Comparison of ENCODE assay signal across 2 cellular contexts in the genomic region with DNA sequence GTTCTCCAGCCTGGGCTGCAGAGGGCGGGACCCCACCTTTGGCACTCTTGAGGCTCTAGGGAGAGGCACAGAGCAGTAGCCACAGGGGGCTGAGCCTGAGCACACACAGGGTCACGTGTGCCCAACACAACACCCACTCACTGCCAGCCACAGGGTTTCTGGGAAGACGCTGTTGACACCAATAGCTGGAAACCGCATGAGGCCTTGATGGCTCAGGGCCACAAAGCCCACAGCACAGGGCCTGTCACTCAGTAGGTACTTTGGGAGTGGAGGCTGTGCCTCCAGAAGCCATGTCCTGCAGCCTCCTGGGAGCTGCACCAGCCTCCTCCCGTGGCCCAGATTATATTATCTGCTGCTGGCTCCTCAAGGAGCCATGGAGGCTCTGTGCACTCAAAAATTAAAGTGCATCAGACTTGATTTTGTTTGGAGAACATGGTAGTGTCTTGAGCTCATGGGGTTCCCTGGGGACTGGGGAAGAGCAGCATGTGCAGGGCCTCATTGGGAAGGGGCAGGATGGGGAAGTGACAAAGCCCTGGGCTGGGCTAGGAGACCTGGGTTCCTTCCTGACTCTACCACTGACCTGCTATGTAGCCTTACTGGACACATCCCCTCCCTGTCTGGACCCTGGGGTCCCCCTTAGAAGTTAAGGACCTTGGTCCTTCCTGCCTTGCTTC.
TF ChIP-seq lines count a peak whose summit lies in the region.

No MANE protein-coding gene starts in this region.

TF ChIP-seq in HEK293, 187 proteins besides CTCF, POLR2A, EP300 and RAD21 (continued from another document):
- no peak for TF ChIP-seq ZFP3 (tag by site-specific recombination; IDR thresholded peaks at IDR 0.05; ENCODE audit: low read depth)
- TF ChIP-seq ZSCAN16 (tag by site-specific recombination; IDR thresholded peaks at IDR 0.05) = peak; percentile 93
- peak; percentile 72 for TF ChIP-seq ZBTB8A (tag by site-specific recombination; IDR thresholded peaks at IDR 0.05)
- TF ChIP-seq ZIC2 (tag by site-specific recombination; IDR thresholded peaks at IDR 0.05) = peak; percentile 98
- peak; percentile 94 for TF ChIP-seq ZSCAN30 (tag by site-specific recombination; IDR thresholded peaks at IDR 0.05)
- no peak for TF ChIP-seq ZNF37A (tag by site-specific recombination; IDR thresholded peaks at IDR 0.05)
- no peak for TF ChIP-seq ZNF221 (tag by site-specific recombination; IDR thresholded peaks at IDR 0.05; ENCODE audit: borderline replicate concordance)
- TF ChIP-seq ZNF791 (tag by site-specific recombination; IDR thresholded peaks at IDR 0.05) = no peak
- no peak for TF ChIP-seq ZNF433 (tag by site-specific recombination; IDR thresholded peaks at IDR 0.05; ENCODE audit: low read depth)
- TF ChIP-seq KLF1 (tag by site-specific recombination; IDR thresholded peaks at IDR 0.05) = peak; percentile 65; the same call in 1 of the 2 replicates
- TF ChIP-seq, protein P1, sequence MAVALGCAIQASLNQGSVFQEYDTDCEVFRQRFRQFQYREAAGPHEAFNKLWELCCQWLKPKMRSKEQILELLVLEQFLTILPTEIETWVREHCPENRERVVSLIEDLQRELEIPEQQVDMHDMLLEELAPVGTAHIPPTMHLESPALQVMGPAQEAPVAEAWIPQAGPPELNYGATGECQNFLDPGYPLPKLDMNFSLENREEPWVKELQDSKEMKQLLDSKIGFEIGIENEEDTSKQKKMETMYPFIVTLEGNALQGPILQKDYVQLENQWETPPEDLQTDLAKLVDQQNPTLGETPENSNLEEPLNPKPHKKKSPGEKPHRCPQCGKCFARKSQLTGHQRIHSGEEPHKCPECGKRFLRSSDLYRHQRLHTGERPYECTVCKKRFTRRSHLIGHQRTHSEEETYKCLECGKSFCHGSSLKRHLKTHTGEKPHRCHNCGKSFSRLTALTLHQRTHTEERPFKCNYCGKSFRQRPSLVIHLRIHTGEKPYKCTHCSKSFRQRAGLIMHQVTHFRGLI (tag by site-specific recombination; IDR thresholded peaks at IDR 0.05) = peak; percentile 24; the same call in 1 of the 2 replicates
- TF ChIP-seq SCRT2 (tag by site-specific recombination; IDR thresholded peaks at IDR 0.05) = peak; percentile 70
- TF ChIP-seq, protein P2, sequence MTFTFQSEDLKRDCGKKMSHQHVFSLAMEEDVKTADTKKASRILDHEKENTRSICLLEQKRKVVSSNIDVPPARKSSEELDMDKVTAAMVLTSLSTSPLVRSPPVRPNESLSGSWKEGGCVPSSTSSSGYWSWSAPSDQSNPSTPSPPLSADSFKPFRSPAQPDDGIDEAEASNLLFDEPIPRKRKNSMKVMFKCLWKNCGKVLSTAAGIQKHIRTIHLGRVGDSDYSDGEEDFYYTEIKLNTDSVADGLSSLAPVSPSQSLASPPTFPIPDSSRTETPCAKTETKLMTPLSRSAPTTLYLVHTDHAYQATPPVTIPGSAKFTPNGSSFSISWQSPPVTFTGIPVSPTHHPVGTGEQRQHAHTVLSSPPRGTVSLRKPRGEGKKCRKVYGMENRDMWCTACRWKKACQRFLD (tag by site-specific recombination; IDR thresholded peaks at IDR 0.05) = no peak
- TF ChIP-seq OSR2 (tag by site-specific recombination; IDR thresholded peaks at IDR 0.05) = peak; percentile 93
- TF ChIP-seq, protein P3, sequence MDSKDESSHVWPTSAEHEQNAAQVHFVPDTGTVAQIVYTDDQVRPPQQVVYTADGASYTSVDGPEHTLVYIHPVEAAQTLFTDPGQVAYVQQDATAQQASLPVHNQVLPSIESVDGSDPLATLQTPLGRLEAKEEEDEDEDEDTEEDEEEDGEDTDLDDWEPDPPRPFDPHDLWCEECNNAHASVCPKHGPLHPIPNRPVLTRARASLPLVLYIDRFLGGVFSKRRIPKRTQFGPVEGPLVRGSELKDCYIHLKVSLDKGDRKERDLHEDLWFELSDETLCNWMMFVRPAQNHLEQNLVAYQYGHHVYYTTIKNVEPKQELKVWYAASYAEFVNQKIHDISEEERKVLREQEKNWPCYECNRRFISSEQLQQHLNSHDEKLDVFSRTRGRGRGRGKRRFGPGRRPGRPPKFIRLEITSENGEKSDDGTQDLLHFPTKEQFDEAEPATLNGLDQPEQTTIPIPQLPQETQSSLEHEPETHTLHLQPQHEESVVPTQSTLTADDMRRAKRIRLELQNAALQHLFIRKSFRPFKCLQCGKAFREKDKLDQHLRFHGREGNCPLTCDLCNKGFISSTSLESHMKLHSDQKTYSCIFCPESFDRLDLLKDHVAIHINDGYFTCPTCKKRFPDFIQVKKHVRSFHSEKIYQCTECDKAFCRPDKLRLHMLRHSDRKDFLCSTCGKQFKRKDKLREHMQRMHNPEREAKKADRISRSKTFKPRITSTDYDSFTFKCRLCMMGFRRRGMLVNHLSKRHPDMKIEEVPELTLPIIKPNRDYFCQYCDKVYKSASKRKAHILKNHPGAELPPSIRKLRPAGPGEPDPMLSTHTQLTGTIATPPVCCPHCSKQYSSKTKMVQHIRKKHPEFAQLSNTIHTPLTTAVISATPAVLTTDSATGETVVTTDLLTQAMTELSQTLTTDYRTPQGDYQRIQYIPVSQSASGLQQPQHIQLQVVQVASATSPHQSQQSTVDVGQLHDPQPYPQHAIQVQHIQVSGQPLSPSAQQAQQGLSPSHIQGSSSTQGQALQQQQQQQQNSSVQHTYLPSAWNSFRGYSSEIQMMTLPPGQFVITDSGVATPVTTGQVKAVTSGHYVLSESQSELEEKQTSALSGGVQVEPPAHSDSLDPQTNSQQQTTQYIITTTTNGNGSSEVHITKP (tag by site-specific recombination; IDR thresholded peaks at IDR 0.05) = no peak; the same call in 1 of the 2 replicates
- TF ChIP-seq ZNF558 (tag by site-specific recombination; IDR thresholded peaks at IDR 0.05) = no peak
- TF ChIP-seq, protein P4, sequence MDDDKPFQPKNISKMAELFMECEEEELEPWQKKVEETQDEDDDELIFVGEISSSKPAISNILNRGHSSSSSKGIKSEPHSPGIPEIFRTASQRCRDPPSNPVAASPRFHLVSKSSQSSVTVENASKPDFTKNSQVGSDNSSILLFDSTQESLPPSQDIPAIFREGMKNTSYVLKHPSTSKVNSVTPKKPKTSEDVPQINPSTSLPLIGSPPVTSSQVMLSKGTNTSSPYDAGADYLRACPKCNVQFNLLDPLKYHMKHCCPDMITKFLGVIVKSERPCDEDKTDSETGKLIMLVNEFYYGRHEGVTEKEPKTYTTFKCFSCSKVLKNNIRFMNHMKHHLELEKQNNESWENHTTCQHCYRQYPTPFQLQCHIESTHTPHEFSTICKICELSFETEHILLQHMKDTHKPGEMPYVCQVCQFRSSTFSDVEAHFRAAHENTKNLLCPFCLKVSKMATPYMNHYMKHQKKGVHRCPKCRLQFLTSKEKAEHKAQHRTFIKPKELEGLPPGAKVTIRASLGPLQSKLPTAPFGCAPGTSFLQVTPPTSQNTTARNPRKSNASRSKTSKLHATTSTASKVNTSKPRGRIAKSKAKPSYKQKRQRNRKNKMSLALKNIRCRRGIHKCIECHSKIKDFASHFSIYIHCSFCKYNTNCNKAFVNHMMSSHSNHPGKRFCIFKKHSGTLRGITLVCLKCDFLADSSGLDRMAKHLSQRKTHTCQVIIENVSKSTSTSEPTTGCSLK (tag by site-specific recombination; IDR thresholded peaks at IDR 0.05) = no peak
- no peak for TF ChIP-seq MYNN (tag by site-specific recombination; IDR thresholded peaks at IDR 0.05; ENCODE audit: borderline replicate concordance)
- no peak for TF ChIP-seq ZNF138 (tag by site-specific recombination; IDR thresholded peaks at IDR 0.05; ENCODE audit: borderline replicate concordance)
- 0 out of 2 replicates have a peak, but pooled peaks have one; percentile 37 for TF ChIP-seq ZFP69B (tag by site-specific recombination; IDR thresholded peaks at IDR 0.05)
- TF ChIP-seq ZNF830 (tag by site-specific recombination; IDR thresholded peaks at IDR 0.05; ENCODE audit: low read depth) = no peak
- TF ChIP-seq ZNF157 (tag by site-specific recombination; IDR thresholded peaks at IDR 0.05) = no peak
TF ChIP-seq in HEK293: peak in this region for 42.

TF ChIP-seq in HepG2, 621 proteins besides CTCF, POLR2A, EP300 and RAD21 (continued from another document and continues in another):
- TF ChIP-seq, protein P5, sequence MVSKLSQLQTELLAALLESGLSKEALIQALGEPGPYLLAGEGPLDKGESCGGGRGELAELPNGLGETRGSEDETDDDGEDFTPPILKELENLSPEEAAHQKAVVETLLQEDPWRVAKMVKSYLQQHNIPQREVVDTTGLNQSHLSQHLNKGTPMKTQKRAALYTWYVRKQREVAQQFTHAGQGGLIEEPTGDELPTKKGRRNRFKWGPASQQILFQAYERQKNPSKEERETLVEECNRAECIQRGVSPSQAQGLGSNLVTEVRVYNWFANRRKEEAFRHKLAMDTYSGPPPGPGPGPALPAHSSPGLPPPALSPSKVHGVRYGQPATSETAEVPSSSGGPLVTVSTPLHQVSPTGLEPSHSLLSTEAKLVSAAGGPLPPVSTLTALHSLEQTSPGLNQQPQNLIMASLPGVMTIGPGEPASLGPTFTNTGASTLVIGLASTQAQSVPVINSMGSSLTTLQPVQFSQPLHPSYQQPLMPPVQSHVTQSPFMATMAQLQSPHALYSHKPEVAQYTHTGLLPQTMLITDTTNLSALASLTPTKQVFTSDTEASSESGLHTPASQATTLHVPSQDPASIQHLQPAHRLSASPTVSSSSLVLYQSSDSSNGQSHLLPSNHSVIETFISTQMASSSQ (IDR thresholded peaks at IDR 0.05; ENCODE audit: low read depth) = no peak
- TF ChIP-seq, protein P5 (CRISPR knock-in tag; IDR thresholded peaks at IDR 0.05; ENCODE audit: borderline replicate concordance) = 0 out of 2 replicates have a peak, but pooled peaks have one; percentile 61
- no peak for TF ChIP-seq ZNF33A (CRISPR knock-in tag; IDR thresholded peaks at IDR 0.05; ENCODE audit: borderline replicate concordance)
- TF ChIP-seq RXRA (CRISPR knock-in tag; IDR thresholded peaks at IDR 0.05) = peak; percentile 48; the same call in 1 of the 2 replicates
- no peak for TF ChIP-seq MTA3 (CRISPR knock-in tag; IDR thresholded peaks at IDR 0.05)
- no peak for TF ChIP-seq NRL (CRISPR knock-in tag; IDR thresholded peaks at IDR 0.05; ENCODE audit: borderline replicate concordance)
- no peak for TF ChIP-seq HDAC6 (IDR thresholded peaks at IDR 0.05; ENCODE audit: low read depth, low read length)
- TF ChIP-seq JUNB (CRISPR knock-in tag; IDR thresholded peaks at IDR 0.05; ENCODE audit: borderline replicate concordance) = no peak
- TF ChIP-seq, protein P6, sequence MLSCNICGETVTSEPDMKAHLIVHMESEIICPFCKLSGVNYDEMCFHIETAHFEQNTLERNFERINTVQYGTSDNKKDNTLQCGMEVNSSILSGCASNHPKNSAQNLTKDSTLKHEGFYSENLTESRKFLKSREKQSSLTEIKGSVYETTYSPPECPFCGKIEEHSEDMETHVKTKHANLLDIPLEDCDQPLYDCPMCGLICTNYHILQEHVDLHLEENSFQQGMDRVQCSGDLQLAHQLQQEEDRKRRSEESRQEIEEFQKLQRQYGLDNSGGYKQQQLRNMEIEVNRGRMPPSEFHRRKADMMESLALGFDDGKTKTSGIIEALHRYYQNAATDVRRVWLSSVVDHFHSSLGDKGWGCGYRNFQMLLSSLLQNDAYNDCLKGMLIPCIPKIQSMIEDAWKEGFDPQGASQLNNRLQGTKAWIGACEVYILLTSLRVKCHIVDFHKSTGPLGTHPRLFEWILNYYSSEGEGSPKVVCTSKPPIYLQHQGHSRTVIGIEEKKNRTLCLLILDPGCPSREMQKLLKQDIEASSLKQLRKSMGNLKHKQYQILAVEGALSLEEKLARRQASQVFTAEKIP (CRISPR knock-in tag; IDR thresholded peaks at IDR 0.05; ENCODE audit: borderline replicate concordance) = no peak
- TF ChIP-seq ZSCAN31 (CRISPR knock-in tag; IDR thresholded peaks at IDR 0.05; ENCODE audit: low read depth) = no peak
- TF ChIP-seq ZNF101 (CRISPR knock-in tag; IDR thresholded peaks at IDR 0.05; ENCODE audit: borderline replicate concordance, low read depth) = no peak
- TF ChIP-seq, protein P7, sequence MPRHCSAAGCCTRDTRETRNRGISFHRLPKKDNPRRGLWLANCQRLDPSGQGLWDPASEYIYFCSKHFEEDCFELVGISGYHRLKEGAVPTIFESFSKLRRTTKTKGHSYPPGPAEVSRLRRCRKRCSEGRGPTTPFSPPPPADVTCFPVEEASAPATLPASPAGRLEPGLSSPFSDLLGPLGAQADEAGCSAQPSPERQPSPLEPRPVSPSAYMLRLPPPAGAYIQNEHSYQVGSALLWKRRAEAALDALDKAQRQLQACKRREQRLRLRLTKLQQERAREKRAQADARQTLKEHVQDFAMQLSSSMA (CRISPR knock-in tag; IDR thresholded peaks at IDR 0.05) = no peak
- TF ChIP-seq TCF7L2 (IDR thresholded peaks at IDR 0.05; ENCODE audit: low read depth, low read length) = no peak
- TF ChIP-seq ZNF572 (CRISPR knock-in tag; IDR thresholded peaks at IDR 0.05) = no peak
- no peak for TF ChIP-seq NR1H2 (CRISPR knock-in tag; IDR thresholded peaks at IDR 0.05; ENCODE audit: borderline replicate concordance, low read depth)
- TF ChIP-seq TSC22D2 (CRISPR knock-in tag; IDR thresholded peaks at IDR 0.05; ENCODE audit: borderline replicate concordance) = no peak
- no peak for TF ChIP-seq ZNF670 (CRISPR knock-in tag; IDR thresholded peaks at IDR 0.05; ENCODE audit: borderline replicate concordance)
- no peak for TF ChIP-seq IKZF1 (IDR thresholded peaks at IDR 0.05)
- TF ChIP-seq, protein P8, sequence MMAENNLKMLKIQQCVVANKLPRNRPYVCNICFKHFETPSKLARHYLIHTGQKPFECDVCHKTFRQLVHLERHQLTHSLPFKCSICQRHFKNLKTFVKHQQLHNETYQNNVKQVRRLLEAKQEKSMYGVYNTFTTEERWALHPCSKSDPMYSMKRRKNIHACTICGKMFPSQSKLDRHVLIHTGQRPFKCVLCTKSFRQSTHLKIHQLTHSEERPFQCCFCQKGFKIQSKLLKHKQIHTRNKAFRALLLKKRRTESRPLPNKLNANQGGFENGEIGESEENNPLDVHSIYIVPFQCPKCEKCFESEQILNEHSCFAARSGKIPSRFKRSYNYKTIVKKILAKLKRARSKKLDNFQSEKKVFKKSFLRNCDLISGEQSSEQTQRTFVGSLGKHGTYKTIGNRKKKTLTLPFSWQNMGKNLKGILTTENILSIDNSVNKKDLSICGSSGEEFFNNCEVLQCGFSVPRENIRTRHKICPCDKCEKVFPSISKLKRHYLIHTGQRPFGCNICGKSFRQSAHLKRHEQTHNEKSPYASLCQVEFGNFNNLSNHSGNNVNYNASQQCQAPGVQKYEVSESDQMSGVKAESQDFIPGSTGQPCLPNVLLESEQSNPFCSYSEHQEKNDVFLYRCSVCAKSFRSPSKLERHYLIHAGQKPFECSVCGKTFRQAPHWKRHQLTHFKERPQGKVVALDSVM (CRISPR knock-in tag; IDR thresholded peaks at IDR 0.05) = peak; percentile 95
- TF ChIP-seq, protein P9, sequence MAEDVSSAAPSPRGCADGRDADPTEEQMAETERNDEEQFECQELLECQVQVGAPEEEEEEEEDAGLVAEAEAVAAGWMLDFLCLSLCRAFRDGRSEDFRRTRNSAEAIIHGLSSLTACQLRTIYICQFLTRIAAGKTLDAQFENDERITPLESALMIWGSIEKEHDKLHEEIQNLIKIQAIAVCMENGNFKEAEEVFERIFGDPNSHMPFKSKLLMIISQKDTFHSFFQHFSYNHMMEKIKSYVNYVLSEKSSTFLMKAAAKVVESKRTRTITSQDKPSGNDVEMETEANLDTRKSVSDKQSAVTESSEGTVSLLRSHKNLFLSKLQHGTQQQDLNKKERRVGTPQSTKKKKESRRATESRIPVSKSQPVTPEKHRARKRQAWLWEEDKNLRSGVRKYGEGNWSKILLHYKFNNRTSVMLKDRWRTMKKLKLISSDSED (CRISPR knock-in tag; IDR thresholded peaks at IDR 0.05) = no peak
- TF ChIP-seq XBP1 (CRISPR knock-in tag; IDR thresholded peaks at IDR 0.05) = no peak
